Comparison of ENCODE assay signal across 12 cellular contexts in genomic region chr3:184908859-184909258, GRCh38.
DNase-seq lines count a peak whose midpoint lies in the region; ATAC-seq and TF ChIP-seq lines count a peak whose summit lies in the region.
"Had no signal": no experiment of that assay in that cellular context is flagged by ENCODE, and none has a peak within 500 bp of the region (broad histone marks: within the 10 kb centered on the region; RNA-seq: fewer than 3 reads in every experiment).

No MANE protein-coding gene starts in this region.

- no peaks in the 10 kb centered on the region for H3K36me3 ChIP-seq in H7 (replicated peaks; ENCODE audit: control insufficient read depth, insufficient read depth, low read length)
- H3K36me3 ChIP-seq in HAP-1 (replicated peaks): no peaks in the 10 kb centered on the region

- DNase-seq in H7 (peak; percentile 22), WTC11 (ENCODE audit: low spot score) (peak; percentile 49), left kidney (ENCODE audit: low read depth, low spot score) (peak; percentile 71), sciatic nerve (ENCODE audit: low spot score) (no peak), NCI-H2107 treated with DMSO at 0.1 percent for 48 hours (lab: John Stamatoyannopoulos, UW; ENCODE audit: unreplicated experiment) (no peak), HAP-1 (ENCODE audit: low spot score in 2 of 2) (no peak), OCI-M2 (lab: John Stamatoyannopoulos, UW; ENCODE audit: unreplicated experiment) (no peak), HuH-7.5 (ENCODE audit: low spot score) (no peak)
- DNase-seq: HCEC 1CT, NCI-H1436 treated with DMSO at 0.1 percent for 48 hours, NCI-H2081 treated with DMSO at 0.1 percent for 48 hours had no signal

- intact Hi-C loops in sciatic nerve (cut with DNase I): no loop called here

- H3K27me3 ChIP-seq in H7 (ENCODE audit: control insufficient read depth, insufficient read depth, low read length): no peaks in the 10 kb centered on the region
- H3K27me3 ChIP-seq in HAP-1 (ENCODE audit: low read depth): no peaks in the 10 kb centered on the region

- in situ Hi-C loops in HAP-1 (cut with MboI; ENCODE audit: low sequenced_read_pairs): no loop called here

- peak overlapping the region; percentile 44 for H3K4me3 Mint-ChIP-seq in WTC11

- no peak for TF ChIP-seq CTCF in WTC11 (IDR thresholded peaks at IDR 0.05)

- H3K36me3 Mint-ChIP-seq in WTC11: peaks cover 18% of the 10 kb centered on the region

- peaks cover 82% of the 10 kb centered on the region for H3K4me1 Mint-ChIP-seq in WTC11

- H3K27me3 Mint-ChIP-seq in WTC11 (ENCODE audit: low read depth): no peaks in the 10 kb centered on the region

- H3K27ac Mint-ChIP-seq in WTC11: peak overlapping the region; percentile 90

- POLR2A ChIA-PET in WTC11 (lab: Charles Lee): interaction anchor here (1.0 kb wide), 1 partner anchor 17 kb away, joined by 3 read pairs; no protein-coding TSS in a partner anchor

- peaks cover 16% of the 10 kb centered on the region for H3K4me1 ChIP-seq in HAP-1
- H3K4me1 ChIP-seq: A549 had no signal

- H3K9me3 Mint-ChIP-seq in WTC11: peaks cover 14% of the 10 kb centered on the region

- CTCF ChIA-PET in WTC11 (lab: Charles Lee): no interaction called here

- no peak overlapping the region for H3K4me3 ChIP-seq in H7 (ENCODE audit: insufficient read depth, low read depth, low read length)
- no peak overlapping the region for H3K4me3 ChIP-seq in HAP-1
- H3K4me3 ChIP-seq: A549 had no signal

- no peaks in the 10 kb centered on the region for H3K9me3 ChIP-seq in HAP-1
- H3K9me3 ChIP-seq: A549 had no signal

- ATAC-seq in WTC11 (peak; percentile 29), sciatic nerve (peak; percentile 40)
- ATAC-seq: A549 had no signal

TF ChIP-seq in WTC11, 78 proteins besides CTCF, POLR2A, EP300 and RAD21:
- no peak for TF ChIP-seq ZBTB43 (CRISPR knock-in tag; IDR thresholded peaks at IDR 0.05)
- TF ChIP-seq, protein P1, sequence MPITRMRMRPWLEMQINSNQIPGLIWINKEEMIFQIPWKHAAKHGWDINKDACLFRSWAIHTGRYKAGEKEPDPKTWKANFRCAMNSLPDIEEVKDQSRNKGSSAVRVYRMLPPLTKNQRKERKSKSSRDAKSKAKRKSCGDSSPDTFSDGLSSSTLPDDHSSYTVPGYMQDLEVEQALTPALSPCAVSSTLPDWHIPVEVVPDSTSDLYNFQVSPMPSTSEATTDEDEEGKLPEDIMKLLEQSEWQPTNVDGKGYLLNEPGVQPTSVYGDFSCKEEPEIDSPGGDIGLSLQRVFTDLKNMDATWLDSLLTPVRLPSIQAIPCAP (CRISPR knock-in tag; IDR thresholded peaks at IDR 0.05): no peak
- TF ChIP-seq, protein P2, sequence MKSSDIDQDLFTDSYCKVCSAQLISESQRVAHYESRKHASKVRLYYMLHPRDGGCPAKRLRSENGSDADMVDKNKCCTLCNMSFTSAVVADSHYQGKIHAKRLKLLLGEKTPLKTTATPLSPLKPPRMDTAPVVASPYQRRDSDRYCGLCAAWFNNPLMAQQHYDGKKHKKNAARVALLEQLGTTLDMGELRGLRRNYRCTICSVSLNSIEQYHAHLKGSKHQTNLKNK (CRISPR knock-in tag; IDR thresholded peaks at IDR 0.05): no peak
- no peak for TF ChIP-seq ZNF121 (CRISPR knock-in tag; IDR thresholded peaks at IDR 0.05)
- no peak for TF ChIP-seq NR1H2 (CRISPR knock-in tag; IDR thresholded peaks at IDR 0.05)
- no peak for TF ChIP-seq SOX15 (CRISPR knock-in tag; IDR thresholded peaks at IDR 0.05)
- TF ChIP-seq, protein P3, sequence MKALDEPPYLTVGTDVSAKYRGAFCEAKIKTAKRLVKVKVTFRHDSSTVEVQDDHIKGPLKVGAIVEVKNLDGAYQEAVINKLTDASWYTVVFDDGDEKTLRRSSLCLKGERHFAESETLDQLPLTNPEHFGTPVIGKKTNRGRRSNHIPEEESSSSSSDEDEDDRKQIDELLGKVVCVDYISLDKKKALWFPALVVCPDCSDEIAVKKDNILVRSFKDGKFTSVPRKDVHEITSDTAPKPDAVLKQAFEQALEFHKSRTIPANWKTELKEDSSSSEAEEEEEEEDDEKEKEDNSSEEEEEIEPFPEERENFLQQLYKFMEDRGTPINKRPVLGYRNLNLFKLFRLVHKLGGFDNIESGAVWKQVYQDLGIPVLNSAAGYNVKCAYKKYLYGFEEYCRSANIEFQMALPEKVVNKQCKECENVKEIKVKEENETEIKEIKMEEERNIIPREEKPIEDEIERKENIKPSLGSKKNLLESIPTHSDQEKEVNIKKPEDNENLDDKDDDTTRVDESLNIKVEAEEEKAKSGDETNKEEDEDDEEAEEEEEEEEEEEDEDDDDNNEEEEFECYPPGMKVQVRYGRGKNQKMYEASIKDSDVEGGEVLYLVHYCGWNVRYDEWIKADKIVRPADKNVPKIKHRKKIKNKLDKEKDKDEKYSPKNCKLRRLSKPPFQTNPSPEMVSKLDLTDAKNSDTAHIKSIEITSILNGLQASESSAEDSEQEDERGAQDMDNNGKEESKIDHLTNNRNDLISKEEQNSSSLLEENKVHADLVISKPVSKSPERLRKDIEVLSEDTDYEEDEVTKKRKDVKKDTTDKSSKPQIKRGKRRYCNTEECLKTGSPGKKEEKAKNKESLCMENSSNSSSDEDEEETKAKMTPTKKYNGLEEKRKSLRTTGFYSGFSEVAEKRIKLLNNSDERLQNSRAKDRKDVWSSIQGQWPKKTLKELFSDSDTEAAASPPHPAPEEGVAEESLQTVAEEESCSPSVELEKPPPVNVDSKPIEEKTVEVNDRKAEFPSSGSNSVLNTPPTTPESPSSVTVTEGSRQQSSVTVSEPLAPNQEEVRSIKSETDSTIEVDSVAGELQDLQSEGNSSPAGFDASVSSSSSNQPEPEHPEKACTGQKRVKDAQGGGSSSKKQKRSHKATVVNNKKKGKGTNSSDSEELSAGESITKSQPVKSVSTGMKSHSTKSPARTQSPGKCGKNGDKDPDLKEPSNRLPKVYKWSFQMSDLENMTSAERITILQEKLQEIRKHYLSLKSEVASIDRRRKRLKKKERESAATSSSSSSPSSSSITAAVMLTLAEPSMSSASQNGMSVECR (CRISPR knock-in tag; IDR thresholded peaks at IDR 0.05; ENCODE audit: borderline replicate concordance): no peak
- TF ChIP-seq GTF2I (CRISPR knock-in tag; conservative IDR thresholded peaks at IDR 0.05): no peak
- TF ChIP-seq, protein P4, sequence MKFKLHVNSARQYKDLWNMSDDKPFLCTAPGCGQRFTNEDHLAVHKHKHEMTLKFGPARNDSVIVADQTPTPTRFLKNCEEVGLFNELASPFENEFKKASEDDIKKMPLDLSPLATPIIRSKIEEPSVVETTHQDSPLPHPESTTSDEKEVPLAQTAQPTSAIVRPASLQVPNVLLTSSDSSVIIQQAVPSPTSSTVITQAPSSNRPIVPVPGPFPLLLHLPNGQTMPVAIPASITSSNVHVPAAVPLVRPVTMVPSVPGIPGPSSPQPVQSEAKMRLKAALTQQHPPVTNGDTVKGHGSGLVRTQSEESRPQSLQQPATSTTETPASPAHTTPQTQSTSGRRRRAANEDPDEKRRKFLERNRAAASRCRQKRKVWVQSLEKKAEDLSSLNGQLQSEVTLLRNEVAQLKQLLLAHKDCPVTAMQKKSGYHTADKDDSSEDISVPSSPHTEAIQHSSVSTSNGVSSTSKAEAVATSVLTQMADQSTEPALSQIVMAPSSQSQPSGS (CRISPR knock-in tag; IDR thresholded peaks at IDR 0.05; ENCODE audit: borderline replicate concordance, low read depth): no peak
- no peak for TF ChIP-seq ETV6 (CRISPR knock-in tag; IDR thresholded peaks at IDR 0.05)
- TF ChIP-seq SMAD4 (CRISPR knock-in tag; IDR thresholded peaks at IDR 0.05): no peak
- no peak for TF ChIP-seq CBFB (CRISPR knock-in tag; IDR thresholded peaks at IDR 0.05; ENCODE audit: low read depth)
- TF ChIP-seq FOXP1 (CRISPR knock-in tag; IDR thresholded peaks at IDR 0.05; ENCODE audit: borderline replicate concordance): no peak

Comparison
In these comparisons a context has a peak if more than half of its experiments do, and no peak if none do; other contexts are left out.
1. DNase-seq: peak in H7 (single experiment), WTC11 (single experiment) and left kidney (single experiment); none in sciatic nerve (single experiment), NCI-H2107 treated with DMSO at 0.1 percent for 48 hours (single experiment), HAP-1 (0 of 2), OCI-M2 (single experiment) and HuH-7.5 (single experiment).